ENCODE assay signal across 9 cellular contexts in genomic region chr14:24695265-24696241, GRCh38.
DNase-seq lines count a peak whose midpoint lies in the region; ATAC-seq, FAIRE-seq and TF ChIP-seq lines count a peak whose summit lies in the region.
"Had no signal": no experiment of that assay in that cellular context is flagged by ENCODE, and none has a peak within 500 bp of the region (broad histone marks: within the 10 kb centered on the region; RNA-seq: fewer than 3 reads in every experiment).

No MANE protein-coding gene starts in this region.

- no peaks in the 10 kb centered on the region for H3K27me3 ChIP-seq in OCI-LY3 (ENCODE audit: low read depth, low read length)

- FAIRE-seq in H54 (lab: Jason Lieb, UNC) = no peak

- no peaks in the 10 kb centered on the region for H3K9me3 Mint-ChIP-seq in chondrocyte (ENCODE audit: low read depth)
- no peaks in the 10 kb centered on the region for H3K9me3 Mint-ChIP-seq in activated naive CD4-positive, alpha-beta T cell treated with anti-CD3 and anti-CD28 coated beads for 36 hours

- no peak overlapping the region for H3K4me3 Mint-ChIP-seq in chondrocyte (ENCODE audit: unreplicated experiment)
- no peak overlapping the region for H3K4me3 Mint-ChIP-seq in activated naive CD4-positive, alpha-beta T cell treated with anti-CD3 and anti-CD28 coated beads for 36 hours

- no peaks in the 10 kb centered on the region for H3K36me3 Mint-ChIP-seq in chondrocyte (ENCODE audit: low read depth)
- H3K36me3 Mint-ChIP-seq in activated naive CD4-positive, alpha-beta T cell treated with anti-CD3 and anti-CD28 coated beads for 36 hours (ENCODE audit: low read depth) = no peaks in the 10 kb centered on the region

- CTCF ChIA-PET in activated naive CD4-positive, alpha-beta T cell treated with anti-CD3 and anti-CD28 coated beads for 36 hours (lab: Charles Lee) = interaction anchor here (1.3 kb wide), 1 partner anchor 15 kb away, joined by 8 read pairs; no protein-coding TSS in a partner anchor

- peaks cover 10% of the 10 kb centered on the region for H3K27me3 Mint-ChIP-seq in chondrocyte (ENCODE audit: low read depth)
- H3K27me3 Mint-ChIP-seq in activated naive CD4-positive, alpha-beta T cell treated with anti-CD3 and anti-CD28 coated beads for 36 hours (ENCODE audit: low read depth) = no peaks in the 10 kb centered on the region

- peak overlapping the region; percentile 92 for H2AFZ ChIP-seq in OCI-LY3 (ENCODE audit: low read depth, low read length)

- peak; percentile 43 for ATAC-seq in GM18861 (IDR thresholded peaks at IDR 0.05; ENCODE audit: unreplicated experiment)
- peak; percentile 37 for ATAC-seq in HG02763 (IDR thresholded peaks at IDR 0.05; ENCODE audit: unreplicated experiment)
- peak; percentile 62 for ATAC-seq in mucosa of descending colon
- no peak for ATAC-seq in SK-N-SH treated with all-trans-retinoic acid at 6 μM for 48 hours

- peak overlapping the region; percentile 42 for H3K4me2 ChIP-seq in OCI-LY3 (ENCODE audit: low read length)

- no peak overlapping the region for H3K27ac Mint-ChIP-seq in chondrocyte (ENCODE audit: unreplicated experiment)
- no peak overlapping the region for H3K27ac Mint-ChIP-seq in activated naive CD4-positive, alpha-beta T cell treated with anti-CD3 and anti-CD28 coated beads for 36 hours

- DNase-seq in mucosa of descending colon (peak in 1 of 3 donors; percentile 15), H54 (ENCODE audit: insufficient read length, low spot score) (no peak), chondrocyte (ENCODE audit: low spot score) (no peak)
- DNase-seq in activated naive CD4-positive, alpha-beta T cell treated with anti-CD3 and anti-CD28 coated beads for 36 hours = no peak
- DNase-seq: esophagus squamous epithelium had no signal

- H3K4me3 ChIP-seq in OCI-LY3 (ENCODE audit: low read length) (no peak overlapping the region), mucosa of descending colon (no peak overlapping the region)
- H3K4me3 ChIP-seq: esophagus squamous epithelium had no signal

- H3K36me3 ChIP-seq in OCI-LY3 (replicated peaks; ENCODE audit: low read depth, low read length) = no peaks in the 10 kb centered on the region
- H3K36me3 ChIP-seq in mucosa of descending colon (ENCODE audit: low read depth) = no peaks in the 10 kb centered on the region
- H3K36me3 ChIP-seq: esophagus squamous epithelium had no signal

- H3K9ac ChIP-seq in OCI-LY3 (ENCODE audit: low read length) = no peak overlapping the region; the same call in 1 of the 2 replicates

- no peaks in the 10 kb centered on the region for H3K4me1 Mint-ChIP-seq in chondrocyte (ENCODE audit: low read depth)
- peaks cover 15% of the 10 kb centered on the region for H3K4me1 Mint-ChIP-seq in activated naive CD4-positive, alpha-beta T cell treated with anti-CD3 and anti-CD28 coated beads for 36 hours (ENCODE audit: low read depth)

- no peak for TF ChIP-seq CTCF in OCI-LY3 (IDR thresholded peaks at IDR 0.05; ENCODE audit: low read depth, low read length)
- no peak for TF ChIP-seq CTCF in mucosa of descending colon (IDR thresholded peaks at IDR 0.05)
- no peak for TF ChIP-seq CTCF in chondrocyte (IDR thresholded peaks at IDR 0.05)

- H3K9me3 ChIP-seq in OCI-LY3 (ENCODE audit: insufficient read depth, low read length) = no peaks in the 10 kb centered on the region
- H3K9me3 ChIP-seq in mucosa of descending colon = no peaks in the 10 kb centered on the region
- H3K9me3 ChIP-seq: esophagus squamous epithelium had no signal

- TF ChIP-seq POLR2A in H54 (IDR thresholded peaks at IDR 0.05; ENCODE audit: low read depth, low read length) = no peak

- intact Hi-C loops in mucosa of descending colon (cut with DNase I, micrococcal nuclease) = no loop called here
- intact Hi-C loops in activated naive CD4-positive, alpha-beta T cell treated with anti-CD3 and anti-CD28 coated beads for 36 hours (cut with micrococcal nuclease) = no loop called here

- peaks cover 57% of the 10 kb centered on the region for H3K4me1 ChIP-seq in OCI-LY3 (ENCODE audit: low read length)
- no peaks in the 10 kb centered on the region for H3K4me1 ChIP-seq in mucosa of descending colon (ENCODE audit: low read depth)

- no peaks in the 10 kb centered on the region for H3K79me2 ChIP-seq in OCI-LY3 (ENCODE audit: low read length)

- 0 out of 2 replicates have a peak overlapping the region, but pooled peaks have one; percentile 3 for H3K27ac ChIP-seq in OCI-LY3 (ENCODE audit: low read length)

- H4K20me1 ChIP-seq in OCI-LY3 (ENCODE audit: insufficient read depth, low read length) = no peaks in the 10 kb centered on the region

TF ChIP-seq in SK-N-SH treated with all-trans-retinoic acid at 6 μM for 48 hours, 23 proteins besides CTCF, POLR2A, EP300 and RAD21:
- TF ChIP-seq RARB (CRISPR knock-in tag; IDR thresholded peaks at IDR 0.05) = no peak
- TF ChIP-seq TCF4 (CRISPR knock-in tag; IDR thresholded peaks at IDR 0.05; ENCODE audit: borderline replicate concordance) = no peak
